Comparison of ENCODE assay signal across 23 cellular contexts in the genomic region with DNA sequence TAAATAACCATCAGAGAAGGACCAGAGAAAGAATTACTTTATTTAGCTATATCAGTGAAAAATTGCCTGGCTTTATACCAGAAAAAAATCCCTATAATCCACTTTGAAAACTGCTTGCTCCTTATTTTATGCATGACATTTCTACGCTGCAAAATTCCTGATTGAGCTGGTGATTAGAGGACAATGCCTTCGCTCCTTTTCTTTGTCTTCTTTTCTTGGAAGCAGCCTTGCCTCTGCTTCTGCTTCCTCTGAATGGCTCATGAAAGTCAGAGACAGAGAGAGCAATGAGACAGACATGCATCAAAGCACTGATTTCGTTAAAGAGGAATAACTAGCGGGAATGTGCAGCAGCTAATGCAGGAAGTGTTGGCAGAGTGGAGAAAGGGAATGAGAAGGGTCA.
"Had no signal": no experiment of that assay in that cellular context is flagged by ENCODE, and none has a peak within 500 bp of the region (broad histone marks: within the 10 kb centered on the region; RNA-seq: fewer than 3 reads in every experiment).

No MANE protein-coding gene starts in this region.

- H3K36me3 Mint-ChIP-seq: naive B cell had no signal

- H3K9me3 ChIP-seq: ascending aorta, esophagus muscularis mucosa, stomach had no signal

- H3K27me3 ChIP-seq: ascending aorta, cardiac muscle cell, esophagus muscularis mucosa, gastroesophageal sphincter, stomach had no signal

- H2AFZ ChIP-seq: parathyroid adenoma had no signal

- H3K4me3 ChIP-seq: ascending aorta, cardiac muscle cell, esophagus muscularis mucosa, gastroesophageal sphincter, heart left ventricle, smooth muscle cell, stomach had no signal

- H3K4me1 Mint-ChIP-seq: naive B cell had no signal

- DNase-seq: activated CD4-positive, alpha-beta T cell treated with anti-CD3 and anti-CD28 coated beads for 1 hour; activated CD8-positive, alpha-beta memory T cell treated with anti-CD3 and anti-CD28 coated beads for 24 hours; activated CD8-positive, alpha-beta memory T cell treated with anti-CD3 and anti-CD28 coated beads, Interleukin-2, amount 50 U/mL, for 48 hours; activated effector memory CD4-positive, alpha-beta T cell treated with anti-CD3 and anti-CD28 coated beads, Interleukin-2, amount 50 U/mL, for 16 hours; activated naive CD4-positive, alpha-beta T cell treated with anti-CD3 and anti-CD28 coated beads, Interleukin-2, amount 50 U/mL, for 16 hours; activated T-cell treated with anti-CD3 and anti-CD28 coated beads, Interleukin-2, amount 50 U/mL, for 72 hours; effector CD8-positive, alpha-beta T cell; heart left ventricle; naive B cell; stimulated activated CD4-positive, alpha-beta T cell treated with anti-CD3 and anti-CD28 coated beads, Interleukin-4, amount 100 ng/mL, for 1 hour; stomach; trophoblast cell had no signal

- H3K4me2 ChIP-seq: smooth muscle cell had no signal

- H3K27me3 Mint-ChIP-seq: dendritic cell treated with granulocyte-macrophage colony-stimulating factor and Interleukin-4, amounts not matched to agents 40 ng/mL and 50 ng/mL, for 4 days had no signal

- H3K36me3 ChIP-seq: ascending aorta, cardiac muscle cell, esophagus muscularis mucosa, gastroesophageal sphincter, heart left ventricle, stomach had no signal

- H3K4me1 ChIP-seq: ascending aorta, esophagus muscularis mucosa, gastroesophageal sphincter, heart left ventricle, parathyroid adenoma, stomach had no signal

- H3K4me3 Mint-ChIP-seq: activated T-cell treated with anti-CD3 and anti-CD28 coated beads, Interleukin-2, amount 50 U/mL, for 72 hours; dendritic cell treated with granulocyte-macrophage colony-stimulating factor and Interleukin-4, amounts not matched to agents 40 ng/mL and 50 ng/mL, for 4 days; naive B cell; T-helper 1 cell treated with Interleukin-12 subunit alpha and Interleukin-12 subunit beta and Interleukin-4 antibody, amounts not matched to agents 30 μg/mL and 1 μg/mL, for 36 hours had no signal

- ATAC-seq: activated T-cell treated with anti-CD3 and anti-CD28 coated beads, Interleukin-2, amount 50 U/mL, for 72 hours; gastroesophageal sphincter; heart left ventricle; left lobe of liver; sciatic nerve had no signal

- H3K27ac Mint-ChIP-seq: activated T-cell treated with anti-CD3 and anti-CD28 coated beads, Interleukin-2, amount 50 U/mL, for 72 hours; dendritic cell treated with granulocyte-macrophage colony-stimulating factor and Interleukin-4, amounts not matched to agents 40 ng/mL and 50 ng/mL, for 4 days; naive B cell; T-helper 1 cell treated with Interleukin-12 subunit alpha and Interleukin-12 subunit beta and Interleukin-4 antibody, amounts not matched to agents 30 μg/mL and 1 μg/mL, for 36 hours had no signal

- H3K9me3 Mint-ChIP-seq: dendritic cell treated with granulocyte-macrophage colony-stimulating factor and Interleukin-4, amounts not matched to agents 40 ng/mL and 50 ng/mL, for 4 days; T-helper 1 cell treated with Interleukin-12 subunit alpha and Interleukin-12 subunit beta and Interleukin-4 antibody, amounts not matched to agents 30 μg/mL and 1 μg/mL, for 36 hours had no signal

- H3K27ac ChIP-seq: ascending aorta, cardiac muscle cell, esophagus muscularis mucosa, gastroesophageal sphincter, heart left ventricle, parathyroid adenoma, stomach, VCaP had no signal

- H3K9ac ChIP-seq: parathyroid adenoma had no signal

- H3K79me2 ChIP-seq: parathyroid adenoma had no signal
